8 cellular contexts compared by ENCODE assay signal in the genomic region with DNA sequence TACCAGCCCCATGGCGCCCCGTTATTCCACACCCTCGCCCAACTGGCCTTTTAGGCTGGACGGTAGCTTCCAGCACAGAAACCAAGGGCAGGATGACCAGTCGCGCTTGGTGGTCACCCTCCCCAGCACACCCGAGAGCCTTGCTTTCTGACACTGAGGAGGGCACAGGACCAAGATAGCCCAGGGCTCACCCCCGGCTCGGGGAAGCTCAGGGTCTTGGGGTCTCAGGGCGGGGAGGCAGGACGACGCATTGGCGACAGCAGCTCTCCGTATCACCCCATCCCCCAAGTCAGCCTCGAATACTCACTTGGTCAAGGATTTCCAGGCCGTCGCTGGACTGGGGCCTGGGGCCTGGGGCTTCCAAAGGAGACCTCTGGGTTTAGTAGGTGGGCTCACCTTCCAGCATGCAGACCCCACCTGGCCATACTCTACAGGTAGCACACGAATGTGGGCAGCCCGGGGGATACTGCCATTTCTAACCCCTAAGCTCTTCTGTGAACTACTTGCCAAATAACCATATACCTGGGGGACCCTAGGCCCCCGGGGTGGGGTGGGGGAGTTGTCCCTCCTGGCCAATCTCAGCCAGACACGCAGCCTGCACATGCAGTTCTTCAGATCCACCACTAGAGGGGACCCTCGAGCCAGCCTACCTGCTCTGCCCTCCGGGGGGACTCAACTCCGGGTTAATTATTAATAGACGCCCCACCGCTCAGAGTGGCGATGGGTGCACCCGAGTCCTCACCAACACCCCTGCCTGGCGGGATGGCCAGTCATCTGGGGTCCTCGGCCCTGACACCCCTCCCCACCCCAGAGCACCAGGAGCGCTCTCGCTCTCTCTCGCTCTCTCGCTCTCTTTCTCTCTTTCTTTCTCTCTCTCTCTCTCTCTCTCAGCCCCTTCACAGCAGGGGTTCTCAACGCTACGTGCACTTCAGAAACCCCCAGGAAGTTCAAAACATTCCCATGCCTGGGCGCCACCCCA. TPM values are rescaled to one million over a fixed set of nuclear protein-coding genes. Genes with fewer than 3 reads are reported as not detected.
DNase-seq lines count a peak whose midpoint lies in the region; ATAC-seq and TF ChIP-seq lines count a peak whose summit lies in the region.

No MANE protein-coding gene starts in this region.

- H3K9me3 ChIP-seq in adipocyte (ENCODE audit: control insufficient read depth, low read length), result no peaks in the 10 kb centered on the region
- no peaks in the 10 kb centered on the region for H3K9me3 ChIP-seq in hepatocyte (ENCODE audit: low read depth)

- peaks cover 15% of the 10 kb centered on the region for H3K4me1 ChIP-seq in adipocyte (ENCODE audit: control insufficient read depth, insufficient read depth, low read length)
- H3K4me1 ChIP-seq in hepatocyte (ENCODE audit: insufficient read depth), result peaks cover 16% of the 10 kb centered on the region

- 60% methylated on average over 36 of the region's 37 CpGs for WGBS in hepatocyte (ENCODE audit: low lambda C conversion rate, missing lambda C conversion rate)

- H3K9ac ChIP-seq in adipocyte (ENCODE audit: low read length), result peak overlapping the region; percentile 1

- no peaks in the 10 kb centered on the region for H4K20me1 ChIP-seq in hepatocyte (ENCODE audit: insufficient read depth, poor library complexity, severe bottlenecking)

- DNase-seq in Caki2 (ENCODE audit: low read depth) (peak; percentile 53), HT1080 (ENCODE audit: low read depth) (peak; percentile 30), adipocyte (ENCODE audit: low read depth) (peak; percentile 69), hepatocyte (ENCODE audit: low spot score) (peak; percentile 80)
- peak; percentile 47 for DNase-seq in stimulated activated CD4-positive, alpha-beta T cell treated with anti-CD3 and anti-CD28 coated beads, Interleukin-12 subunit alpha, Interleukin-12 subunit beta, amount 100 ng/mL, for 4 hours

- peaks cover 28% of the 10 kb centered on the region for H3K79me2 ChIP-seq in hepatocyte

- peak; percentile 96 for TF ChIP-seq CTCF in hepatocyte (IDR thresholded peaks at IDR 0.05; ENCODE audit: poor library complexity)

- no peaks in the 10 kb centered on the region for H3K27me3 ChIP-seq in adipocyte (replicated peaks; ENCODE audit: control insufficient read depth, insufficient read depth, low read length)
- no peaks in the 10 kb centered on the region for H3K27me3 ChIP-seq in hepatocyte

- peaks cover 53% of the 10 kb centered on the region for H3K36me3 ChIP-seq in adipocyte (ENCODE audit: control insufficient read depth, insufficient read depth, low read length, severe bottlenecking)
- no peaks in the 10 kb centered on the region for H3K36me3 ChIP-seq in hepatocyte (replicated peaks; ENCODE audit: insufficient read depth, low read depth)

- H2AFZ ChIP-seq in hepatocyte, result no peak overlapping the region

- no peak overlapping the region for H3K4me3 ChIP-seq in adipocyte (ENCODE audit: low read length)
- H3K4me3 ChIP-seq in hepatocyte, result no peak overlapping the region

- ATAC-seq in SK-N-SH treated with all-trans-retinoic acid at 6 μM for 48 hours (peak; percentile 67), HG03196 (IDR thresholded peaks at IDR 0.05; ENCODE audit: unreplicated experiment) (no peak), GM21390 (IDR thresholded peaks at IDR 0.05; ENCODE audit: unreplicated experiment) (no peak)

- H3K4me2 ChIP-seq in hepatocyte, result peak overlapping the region; percentile 78

- H3K9me2 ChIP-seq in hepatocyte (replicated peaks; ENCODE audit: insufficient read depth), result no peaks in the 10 kb centered on the region

- in situ Hi-C loops in Caki2 (cut with HindIII; ENCODE audit: low pct_unique_long_range_greater_than_20kb, low sequenced_read_pairs), result no loop called here

- H3K27ac ChIP-seq in hepatocyte, result peak overlapping the region; percentile 69

TF ChIP-seq in SK-N-SH treated with all-trans-retinoic acid at 6 μM for 48 hours, 23 proteins besides CTCF, POLR2A, EP300 and RAD21:
- TF ChIP-seq, protein P1, sequence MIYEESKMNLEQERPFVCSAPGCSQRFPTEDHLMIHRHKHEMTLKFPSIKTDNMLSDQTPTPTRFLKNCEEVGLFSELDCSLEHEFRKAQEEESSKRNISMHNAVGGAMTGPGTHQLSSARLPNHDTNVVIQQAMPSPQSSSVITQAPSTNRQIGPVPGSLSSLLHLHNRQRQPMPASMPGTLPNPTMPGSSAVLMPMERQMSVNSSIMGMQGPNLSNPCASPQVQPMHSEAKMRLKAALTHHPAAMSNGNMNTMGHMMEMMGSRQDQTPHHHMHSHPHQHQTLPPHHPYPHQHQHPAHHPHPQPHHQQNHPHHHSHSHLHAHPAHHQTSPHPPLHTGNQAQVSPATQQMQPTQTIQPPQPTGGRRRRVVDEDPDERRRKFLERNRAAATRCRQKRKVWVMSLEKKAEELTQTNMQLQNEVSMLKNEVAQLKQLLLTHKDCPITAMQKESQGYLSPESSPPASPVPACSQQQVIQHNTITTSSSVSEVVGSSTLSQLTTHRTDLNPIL (CRISPR knock-in tag; IDR thresholded peaks at IDR 0.05; ENCODE audit: low read depth), result no peak
- TF ChIP-seq TCF4 (CRISPR knock-in tag; IDR thresholded peaks at IDR 0.05; ENCODE audit: borderline replicate concordance) (no peak), ZC3H10 (CRISPR knock-in tag; IDR thresholded peaks at IDR 0.05) (no peak), GLIS3 (CRISPR knock-in tag; IDR thresholded peaks at IDR 0.05) (no peak), ZNF565 (CRISPR knock-in tag; conservative IDR thresholded peaks at IDR 0.05; ENCODE audit: low read depth) (no peak), CSDC2 (CRISPR knock-in tag; IDR thresholded peaks at IDR 0.05) (no peak), SNAI2 (CRISPR knock-in tag; IDR thresholded peaks at IDR 0.05) (no peak), PPARA (CRISPR knock-in tag; IDR thresholded peaks at IDR 0.05; ENCODE audit: borderline replicate concordance) (no peak), BACH2 (CRISPR knock-in tag; IDR thresholded peaks at IDR 0.05; ENCODE audit: borderline replicate concordance) (no peak), ZNF70 (CRISPR knock-in tag; IDR thresholded peaks at IDR 0.05) (no peak), RARB (CRISPR knock-in tag; IDR thresholded peaks at IDR 0.05) (no peak), ARNTL (CRISPR knock-in tag; IDR thresholded peaks at IDR 0.05; ENCODE audit: borderline replicate concordance, low read depth) (no peak)
- TF ChIP-seq, protein P2, sequence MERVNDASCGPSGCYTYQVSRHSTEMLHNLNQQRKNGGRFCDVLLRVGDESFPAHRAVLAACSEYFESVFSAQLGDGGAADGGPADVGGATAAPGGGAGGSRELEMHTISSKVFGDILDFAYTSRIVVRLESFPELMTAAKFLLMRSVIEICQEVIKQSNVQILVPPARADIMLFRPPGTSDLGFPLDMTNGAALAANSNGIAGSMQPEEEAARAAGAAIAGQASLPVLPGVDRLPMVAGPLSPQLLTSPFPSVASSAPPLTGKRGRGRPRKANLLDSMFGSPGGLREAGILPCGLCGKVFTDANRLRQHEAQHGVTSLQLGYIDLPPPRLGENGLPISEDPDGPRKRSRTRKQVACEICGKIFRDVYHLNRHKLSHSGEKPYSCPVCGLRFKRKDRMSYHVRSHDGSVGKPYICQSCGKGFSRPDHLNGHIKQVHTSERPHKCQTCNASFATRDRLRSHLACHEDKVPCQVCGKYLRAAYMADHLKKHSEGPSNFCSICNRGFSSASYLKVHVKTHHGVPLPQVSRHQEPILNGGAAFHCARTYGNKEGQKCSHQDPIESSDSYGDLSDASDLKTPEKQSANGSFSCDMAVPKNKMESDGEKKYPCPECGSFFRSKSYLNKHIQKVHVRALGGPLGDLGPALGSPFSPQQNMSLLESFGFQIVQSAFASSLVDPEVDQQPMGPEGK (CRISPR knock-in tag; IDR thresholded peaks at IDR 0.05; ENCODE audit: borderline replicate concordance), result no peak
TF ChIP-seq in SK-N-SH treated with all-trans-retinoic acid at 6 μM for 48 hours: peak in this region for 0.

RNA-seq across cellular contexts. Expression of a gene that starts 30.0 kb away (rescaled TPM):
- 25.8 and 27.0 TPM in 2 replicates for total RNA-seq in Caki2 (2014; rRNA removed; shearing (Covaris generic); ENCODE audit: low replicate concordance)
- total RNA-seq in HT1080 (2014; rRNA removed; shearing (Covaris generic)), result 24.1 and 24.4 TPM in 2 replicates
- 10.9 and 13.3 TPM in 2 replicates for polyA plus RNA-seq in HT1080 (2015; cell fraction: cytosol; rRNA removed)
- 13.1 and 13.4 TPM in 2 replicates for polyA plus RNA-seq in HT1080 (2015; cell fraction: nucleus; rRNA removed)
- total RNA-seq in hepatocyte, result 28.8 and 38.1 TPM in 2 replicates
- polyA plus RNA-seq in hepatocyte, result 19.5 and 24.5 TPM in 2 replicates

RNA-seq across cellular contexts. Expression of a gene that starts 30.8 kb away (rescaled TPM):
- total RNA-seq in Caki2 (2014; rRNA removed; shearing (Covaris generic); ENCODE audit: low replicate concordance), result 7.2 and 41.3 TPM in 2 replicates
- total RNA-seq in HT1080 (2014; rRNA removed; shearing (Covaris generic)), result 0.27 and 2.0 TPM in 2 replicates
- polyA plus RNA-seq in HT1080 (2015; cell fraction: cytosol; rRNA removed), result 2.1 and 2.4 TPM in 2 replicates
- polyA plus RNA-seq in HT1080 (2015; cell fraction: nucleus; rRNA removed), result 2.0 and 6.1 TPM in 2 replicates
- 2.2 and 3.0 TPM in 2 replicates for total RNA-seq in hepatocyte
- polyA plus RNA-seq in hepatocyte, result 4.7 and 7.6 TPM in 2 replicates

Comparison
In these comparisons a context has a peak if more than half of its experiments do, and no peak if none do; other contexts are left out.
1. DNase-seq: peak in every context shown above with its lines; median percentile 80 in hepatocyte; 69 in adipocyte; 53 in Caki2; 47 in stimulated activated CD4-positive, alpha-beta T cell treated with anti-CD3 and anti-CD28 coated beads, Interleukin-12 subunit alpha, Interleukin-12 subunit beta, amount 100 ng/mL, for 4 hours; 30 in HT1080.